In the genomic region with DNA sequence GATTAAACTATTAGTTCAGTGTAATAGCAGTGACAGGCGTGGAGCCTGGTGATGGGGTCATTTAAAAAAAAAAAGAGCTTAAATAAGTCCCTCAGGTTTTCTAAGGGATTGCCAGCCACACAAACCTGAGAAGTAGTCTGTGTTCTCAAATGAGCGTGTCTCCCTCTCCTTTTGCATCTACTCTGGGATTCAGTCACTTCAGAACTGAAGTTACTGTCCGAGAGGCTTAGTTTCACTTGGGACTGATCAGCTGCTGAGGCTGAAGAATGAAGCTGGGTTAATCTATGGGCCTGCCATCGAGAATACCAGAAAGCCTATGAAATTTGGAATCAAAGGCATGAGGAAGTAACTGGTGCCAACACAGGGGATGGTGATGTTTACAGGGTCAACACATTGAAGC, we compare ENCODE assay signal across 26 cellular contexts.
"Had no signal": no experiment of that assay in that cellular context is flagged by ENCODE, and none has a peak within 500 bp of the region (broad histone marks: within the 10 kb centered on the region; RNA-seq: fewer than 3 reads in every experiment).

No MANE protein-coding gene starts in this region.

- H3K4me3 ChIP-seq: body of pancreas, cardiac muscle cell, colonic mucosa, right atrium auricular region, stomach, thyroid gland had no signal

- H3K9me3 ChIP-seq: body of pancreas, colonic mucosa, right atrium auricular region, stomach, thyroid gland had no signal

- H3K27me3 Mint-ChIP-seq: stimulated activated naive B cell treated with anti-CD40 and anti-IgM and Interleukin-4, amounts not matched to agents 10 μg/mL and 1 μg/mL and 100 μg/mL, for 72 hours had no signal

- H3K4me1 Mint-ChIP-seq: neural crest cell; stimulated activated naive B cell treated with anti-CD40 and anti-IgM and Interleukin-4, amounts not matched to agents 10 μg/mL and 1 μg/mL and 100 μg/mL, for 72 hours had no signal

- H3K36me3 ChIP-seq: colonic mucosa, right atrium auricular region, thyroid gland had no signal

- ATAC-seq: body of pancreas; left colon; naive thymus-derived CD4-positive, alpha-beta T cell; stimulated activated naive B cell treated with anti-CD40 and anti-IgM and Interleukin-4, amounts not matched to agents 10 μg/mL and 1 μg/mL and 100 μg/mL, for 72 hours had no signal

- H3K4me3 Mint-ChIP-seq: activated CD4-positive, alpha-beta T cell treated with anti-CD3 and anti-CD28 coated beads for 36 hours; naive thymus-derived CD4-positive, alpha-beta T cell; neural crest cell; stimulated activated naive B cell treated with anti-CD40 and anti-IgM and Interleukin-4, amounts not matched to agents 10 μg/mL and 1 μg/mL and 100 μg/mL, for 72 hours had no signal

- H3K4me1 ChIP-seq: body of pancreas, colonic mucosa, stomach, thyroid gland had no signal

- H3K27ac Mint-ChIP-seq: activated CD4-positive, alpha-beta T cell treated with anti-CD3 and anti-CD28 coated beads for 36 hours; activated naive CD4-positive, alpha-beta T cell treated with anti-CD3 and anti-CD28 coated beads, Interleukin-2, amount 50 U/mL, for 72 hours; naive thymus-derived CD4-positive, alpha-beta T cell; stimulated activated naive B cell treated with anti-CD40 and anti-IgM and Interleukin-4, amounts not matched to agents 10 μg/mL and 1 μg/mL and 100 μg/mL, for 72 hours had no signal

- H3K36me3 Mint-ChIP-seq: stimulated activated naive B cell treated with anti-CD40 and anti-IgM and Interleukin-4, amounts not matched to agents 10 μg/mL and 1 μg/mL and 100 μg/mL, for 72 hours had no signal

- DNase-seq: activated CD4-positive, alpha-beta T cell treated with anti-CD3 and anti-CD28 coated beads for 36 hours; activated CD4-positive, alpha-beta T cell treated with anti-CD3 and anti-CD28 coated beads, Interleukin-2, amount 50 U/mL, for 4 hours; activated CD4-positive, CD25-positive, alpha-beta regulatory T cell; activated naive CD4-positive, alpha-beta T cell; activated T-cell treated with anti-CD3 and anti-CD28 coated beads for 4 hours; activated T-cell treated with anti-CD3 and anti-CD28 coated beads, Interleukin-2, amount 50 U/mL, for 72 hours; anterior cingulate cortex; body of pancreas; cerebellar nuclear complex; colonic mucosa; effector CD8-positive, alpha-beta T cell; glutamatergic neuron; kidney; left colon; midbrain; naive thymus-derived CD4-positive, alpha-beta T cell; occipital lobe; stimulated activated CD4-positive, alpha-beta T cell treated with anti-CD3 and anti-CD28 coated beads, Interleukin-15, amount 100 ng/mL, for 24 hours; stimulated activated CD4-positive, alpha-beta T cell treated with anti-CD3 and anti-CD28 coated beads, Interleukin-2, amount 100 ng/mL, for 24 hours; stimulated activated naive B cell treated with anti-CD40 and anti-IgM and Interleukin-4, amounts not matched to agents 10 μg/mL and 1 μg/mL and 100 μg/mL, for 72 hours; stomach; thyroid gland had no signal

- H3K9me3 Mint-ChIP-seq: activated naive CD4-positive, alpha-beta T cell treated with anti-CD3 and anti-CD28 coated beads, Interleukin-2, amount 50 U/mL, for 72 hours; activated T-cell treated with anti-CD3 and anti-CD28 coated beads, Interleukin-2, amount 50 U/mL, for 72 hours; naive thymus-derived CD4-positive, alpha-beta T cell; neural crest cell; stimulated activated naive B cell treated with anti-CD40 and anti-IgM and Interleukin-4, amounts not matched to agents 10 μg/mL and 1 μg/mL and 100 μg/mL, for 72 hours had no signal

- H3K27ac ChIP-seq: body of pancreas, cardiac muscle cell, colonic mucosa, right atrium auricular region, stomach, thyroid gland had no signal

- H3K27me3 ChIP-seq: body of pancreas, cardiac muscle cell, colonic mucosa, right atrium auricular region, stomach, thyroid gland had no signal
